ENCODE assay signal across 1 cellular context in the genomic region with DNA sequence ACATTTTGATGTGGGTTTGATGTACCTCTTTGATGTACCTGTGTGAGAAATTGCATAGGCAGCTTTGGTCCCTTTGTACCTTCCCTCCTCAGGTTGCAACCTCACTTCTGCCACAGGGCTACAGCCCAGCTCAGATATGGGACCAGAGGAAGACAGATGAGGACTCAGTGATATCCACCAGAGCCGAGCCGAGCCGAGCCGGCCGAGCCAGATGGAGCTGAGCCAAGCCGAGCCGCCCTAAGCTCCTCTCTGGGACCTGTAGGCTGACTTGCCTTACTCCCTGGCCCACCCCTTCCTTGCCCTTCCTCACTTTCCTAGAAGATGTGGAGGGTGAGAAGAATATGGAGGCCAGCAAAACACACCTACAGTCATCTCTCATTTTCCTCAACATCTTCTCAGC.
A peak's percentile ranks its signal among the peaks of the same experiment; 100 is the strongest.
TF ChIP-seq lines count a peak whose summit lies in the region.

No MANE protein-coding gene starts in this region.

TF ChIP-seq in K562, 482 proteins besides CTCF, POLR2A, EP300 and RAD21:
- TF ChIP-seq, protein P1, sequence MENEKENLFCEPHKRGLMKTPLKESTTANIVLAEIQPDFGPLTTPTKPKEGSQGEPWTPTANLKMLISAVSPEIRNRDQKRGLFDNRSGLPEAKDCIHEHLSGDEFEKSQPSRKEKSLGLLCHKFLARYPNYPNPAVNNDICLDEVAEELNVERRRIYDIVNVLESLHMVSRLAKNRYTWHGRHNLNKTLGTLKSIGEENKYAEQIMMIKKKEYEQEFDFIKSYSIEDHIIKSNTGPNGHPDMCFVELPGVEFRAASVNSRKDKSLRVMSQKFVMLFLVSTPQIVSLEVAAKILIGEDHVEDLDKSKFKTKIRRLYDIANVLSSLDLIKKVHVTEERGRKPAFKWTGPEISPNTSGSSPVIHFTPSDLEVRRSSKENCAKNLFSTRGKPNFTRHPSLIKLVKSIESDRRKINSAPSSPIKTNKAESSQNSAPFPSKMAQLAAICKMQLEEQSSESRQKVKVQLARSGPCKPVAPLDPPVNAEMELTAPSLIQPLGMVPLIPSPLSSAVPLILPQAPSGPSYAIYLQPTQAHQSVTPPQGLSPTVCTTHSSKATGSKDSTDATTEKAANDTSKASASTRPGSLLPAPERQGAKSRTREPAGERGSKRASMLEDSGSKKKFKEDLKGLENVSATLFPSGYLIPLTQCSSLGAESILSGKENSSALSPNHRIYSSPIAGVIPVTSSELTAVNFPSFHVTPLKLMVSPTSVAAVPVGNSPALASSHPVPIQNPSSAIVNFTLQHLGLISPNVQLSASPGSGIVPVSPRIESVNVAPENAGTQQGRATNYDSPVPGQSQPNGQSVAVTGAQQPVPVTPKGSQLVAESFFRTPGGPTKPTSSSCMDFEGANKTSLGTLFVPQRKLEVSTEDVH (IDR thresholded peaks at IDR 0.05; ENCODE audit: low read depth, partially characterized antibody), result no peak
- TF ChIP-seq NFIC (IDR thresholded peaks at IDR 0.05) (peak; percentile 48), HMGN3 (IDR thresholded peaks at IDR 0.05; ENCODE audit: borderline replicate concordance, extremely low read depth, insufficient read length, low read depth, low read length) (no peak)
TF ChIP-seq in K562: peak in this region for 1.
